In the genomic region with DNA sequence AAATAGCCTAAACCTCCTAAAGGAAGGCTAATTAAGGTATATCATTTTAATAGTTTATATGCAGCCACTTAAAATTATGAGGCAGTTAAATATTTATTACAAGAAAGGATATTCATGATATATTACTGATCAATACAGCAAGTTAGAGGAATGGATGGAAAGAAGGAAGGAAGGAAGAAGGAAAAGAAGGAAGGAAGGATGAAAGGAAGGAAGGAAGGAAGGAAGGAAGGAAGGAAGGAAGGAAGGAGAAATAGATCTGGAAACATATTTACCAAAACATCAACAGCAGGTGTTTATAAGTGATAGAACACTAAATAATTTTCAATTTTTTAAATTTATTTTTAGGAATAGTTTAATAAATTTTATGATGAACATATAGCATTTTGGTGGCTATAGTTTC, we compare ENCODE assay signal across 32 cellular contexts.
"Had no signal": no experiment of that assay in that cellular context is flagged by ENCODE, and none has a peak within 500 bp of the region (broad histone marks: within the 10 kb centered on the region; RNA-seq: fewer than 3 reads in every experiment).

No MANE protein-coding gene starts in this region.

- H3K36me3 ChIP-seq: cardiac muscle cell had no signal

- H3K36me3 Mint-ChIP-seq: activated naive CD8-positive, alpha-beta T cell treated with anti-CD3 and anti-CD28 coated beads for 36 hours; T-cell had no signal

- H3K27ac ChIP-seq: cardiac muscle cell, KMS-11, VCaP had no signal

- H3K4me1 Mint-ChIP-seq: activated B cell treated with CpG ODN at 0.5 μM for 24 hours; activated naive CD8-positive, alpha-beta T cell treated with anti-CD3 and anti-CD28 coated beads for 36 hours; activated T-helper 17 cell treated with anti-CD3 and anti-CD28 coated beads, Interleukin-2, amount 50 U/mL, for 72 hours; central memory CD8-positive, alpha-beta T cell; T-cell had no signal

- H3K9ac ChIP-seq: KMS-11 had no signal

- H3K9me3 Mint-ChIP-seq: activated B cell treated with CpG ODN at 0.5 μM for 24 hours; activated CD8-positive, alpha-beta T cell treated with anti-CD3 and anti-CD28 coated beads for 36 hours; activated naive CD8-positive, alpha-beta T cell treated with anti-CD3 and anti-CD28 coated beads for 36 hours; activated T-cell treated with anti-CD3 and anti-CD28 coated beads, Interleukin-2, amount 50 U/mL, for 72 hours; activated T-helper 17 cell treated with anti-CD3 and anti-CD28 coated beads, Interleukin-2, amount 50 U/mL, for 72 hours; central memory CD8-positive, alpha-beta T cell; T-cell had no signal

- H3K27ac Mint-ChIP-seq: activated B cell treated with CpG ODN at 0.5 μM for 24 hours; activated CD8-positive, alpha-beta T cell treated with anti-CD3 and anti-CD28 coated beads for 36 hours; activated naive CD8-positive, alpha-beta T cell treated with anti-CD3 and anti-CD28 coated beads for 36 hours; activated T-cell treated with anti-CD3 and anti-CD28 coated beads, Interleukin-2, amount 50 U/mL, for 72 hours; activated T-helper 17 cell treated with anti-CD3 and anti-CD28 coated beads, Interleukin-2, amount 50 U/mL, for 72 hours; T-cell had no signal

- H3K9me3 ChIP-seq: SJSA1 had no signal

- H3K27me3 Mint-ChIP-seq: activated CD8-positive, alpha-beta T cell treated with anti-CD3 and anti-CD28 coated beads for 36 hours; activated T-helper 17 cell treated with anti-CD3 and anti-CD28 coated beads, Interleukin-2, amount 50 U/mL, for 72 hours; central memory CD8-positive, alpha-beta T cell; T-cell had no signal

- H3K4me3 ChIP-seq: cardiac muscle cell, SJSA1 had no signal

- DNase-seq: activated B cell treated with CpG ODN at 0.5 μM for 24 hours; activated CD4-positive, alpha-beta T cell treated with anti-CD3 and anti-CD28 coated beads for 4 hours; activated CD4-positive, alpha-beta T cell treated with anti-CD3 and anti-CD28 coated beads, Interleukin-2, amount 50 U/mL, for 4 hours; activated CD4-positive, CD25-positive, alpha-beta regulatory T cell treated with anti-CD3 and anti-CD28 coated beads, Interleukin-2, amount 50 U/mL, for 72 hours; activated CD8-positive, alpha-beta T cell treated with anti-CD3 and anti-CD28 coated beads for 36 hours; activated effector memory CD4-positive, alpha-beta T cell treated with anti-CD3 and anti-CD28 coated beads, Interleukin-2, amount 50 U/mL, for 16 hours; activated naive CD4-positive, alpha-beta T cell; activated naive CD4-positive, alpha-beta T cell treated with anti-CD3 and anti-CD28 coated beads, Interleukin-2, amount 50 U/mL, for 16 hours; activated naive CD8-positive, alpha-beta T cell treated with anti-CD3 and anti-CD28 coated beads for 36 hours; activated T-cell treated with anti-CD3 and anti-CD28 coated beads, Interleukin-2, amount 50 U/mL, for 1 hour; activated T-cell treated with anti-CD3 and anti-CD28 coated beads, Interleukin-2, amount 50 U/mL, for 72 hours; amniotic stem cell; aorta; NCI-H1105; NCI-H1417 treated with DMSO at 0.1 percent for 48 hours; NCI-H187 treated with DMSO at 0.1 percent for 48 hours; NCI-H2081; NCI-H226; NCI-H524 treated with DMSO at 0.1 percent for 48 hours; RPMI8226; SHP77 treated with DMSO at 0.1 percent for 48 hours; T-cell; T-helper 2 cell; T-helper 9 cell had no signal

- ATAC-seq: activated CD8-positive, alpha-beta T cell treated with anti-CD3 and anti-CD28 coated beads for 36 hours; activated T-cell treated with anti-CD3 and anti-CD28 coated beads, Interleukin-2, amount 50 U/mL, for 72 hours; activated T-helper 17 cell treated with anti-CD3 and anti-CD28 coated beads, Interleukin-2, amount 50 U/mL, for 72 hours; Panc1; SK-N-SH treated with all-trans-retinoic acid at 6 μM for 48 hours; T-cell had no signal

- H3K27me3 ChIP-seq: cardiac muscle cell, SJSA1 had no signal

- H3K4me2 ChIP-seq: KMS-11 had no signal

- H3K4me3 Mint-ChIP-seq: activated B cell treated with CpG ODN at 0.5 μM for 24 hours; activated CD8-positive, alpha-beta T cell treated with anti-CD3 and anti-CD28 coated beads for 36 hours; activated naive CD8-positive, alpha-beta T cell treated with anti-CD3 and anti-CD28 coated beads for 36 hours; activated T-cell treated with anti-CD3 and anti-CD28 coated beads, Interleukin-2, amount 50 U/mL, for 72 hours; activated T-helper 17 cell treated with anti-CD3 and anti-CD28 coated beads, Interleukin-2, amount 50 U/mL, for 72 hours; central memory CD8-positive, alpha-beta T cell; T-cell had no signal
